Comparison of ENCODE assay signal across 1 cellular context in genomic region chr1:205925730-205926129, GRCh38.
TF ChIP-seq lines count a peak whose summit lies in the region.

No MANE protein-coding gene starts in this region.

TF ChIP-seq in HepG2, 621 proteins besides CTCF, POLR2A, EP300 and RAD21 (continued from another document):
- TF ChIP-seq ZNF225 (CRISPR knock-in tag; IDR thresholded peaks at IDR 0.05): no peak
- TF ChIP-seq ASH2L (IDR thresholded peaks at IDR 0.05; ENCODE audit: insufficient read length, low read depth, low read length): no peak
- no peak for TF ChIP-seq ZBTB25 (CRISPR knock-in tag; IDR thresholded peaks at IDR 0.05)
- TF ChIP-seq FOSL2 (CRISPR knock-in tag; IDR thresholded peaks at IDR 0.05): 0 out of 2 replicates have a peak, but pooled peaks have one; percentile 6
